ENCODE assay signal across 1 cellular context in the genomic region with DNA sequence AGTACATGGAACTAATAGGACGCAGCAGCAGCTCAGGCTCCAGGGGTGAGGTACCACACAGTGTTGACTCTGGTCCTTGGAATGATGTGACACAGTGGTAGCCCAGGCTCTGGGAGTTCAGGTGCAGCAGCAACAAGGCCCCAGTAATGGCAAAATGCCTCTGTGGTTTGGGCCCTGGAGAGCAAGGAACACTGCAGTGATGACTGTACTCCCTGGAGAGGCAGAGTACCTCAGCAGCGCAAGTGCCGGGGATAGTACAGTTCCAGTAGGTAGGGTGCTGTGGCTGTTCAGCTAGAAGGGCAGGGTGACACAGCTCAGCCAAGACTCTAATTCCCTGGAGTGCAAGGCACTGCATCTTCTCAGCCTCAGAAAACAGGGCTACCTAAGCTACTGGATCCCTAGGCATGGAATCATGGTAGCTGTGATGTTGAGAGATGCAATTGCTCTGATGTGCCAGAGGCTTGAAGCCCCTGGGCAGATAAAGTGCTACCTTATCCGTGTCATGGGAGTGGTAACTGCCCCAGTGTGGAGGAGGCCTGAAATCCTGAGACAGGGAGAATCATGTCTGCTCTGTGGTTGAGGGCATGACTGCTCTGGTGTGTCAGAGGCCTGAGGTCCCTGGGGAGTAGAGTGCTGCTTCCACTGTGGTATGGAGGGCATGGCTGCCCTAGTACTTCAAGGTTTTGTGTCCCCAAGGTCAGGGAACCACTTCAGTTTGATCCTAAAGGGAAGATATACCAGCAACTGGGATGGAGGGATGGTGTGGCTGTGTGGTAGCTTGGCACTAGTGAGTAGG.
TF ChIP-seq lines count a peak whose summit lies in the region.

No MANE protein-coding gene starts in this region.

TF ChIP-seq in WTC11, 78 proteins besides CTCF, POLR2A, EP300 and RAD21 (continued from another document):
- TF ChIP-seq, protein P1, sequence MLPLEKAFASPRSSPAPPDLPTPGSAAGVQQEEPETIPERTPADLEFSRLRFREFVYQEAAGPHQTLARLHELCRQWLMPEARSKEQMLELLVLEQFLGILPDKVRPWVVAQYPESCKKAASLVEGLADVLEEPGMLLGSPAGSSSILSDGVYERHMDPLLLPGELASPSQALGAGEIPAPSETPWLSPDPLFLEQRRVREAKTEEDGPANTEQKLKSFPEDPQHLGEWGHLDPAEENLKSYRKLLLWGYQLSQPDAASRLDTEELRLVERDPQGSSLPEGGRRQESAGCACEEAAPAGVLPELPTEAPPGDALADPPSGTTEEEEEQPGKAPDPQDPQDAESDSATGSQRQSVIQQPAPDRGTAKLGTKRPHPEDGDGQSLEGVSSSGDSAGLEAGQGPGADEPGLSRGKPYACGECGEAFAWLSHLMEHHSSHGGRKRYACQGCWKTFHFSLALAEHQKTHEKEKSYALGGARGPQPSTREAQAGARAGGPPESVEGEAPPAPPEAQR (CRISPR knock-in tag; IDR thresholded peaks at IDR 0.05) = no peak
- TF ChIP-seq GABPB1 (CRISPR knock-in tag; IDR thresholded peaks at IDR 0.05) (no peak), FOXK1 (CRISPR knock-in tag; IDR thresholded peaks at IDR 0.05) (no peak), TEAD1 (CRISPR knock-in tag; IDR thresholded peaks at IDR 0.05) (no peak), ESRRA (CRISPR knock-in tag; IDR thresholded peaks at IDR 0.05; ENCODE audit: borderline replicate concordance) (no peak)
- TF ChIP-seq, protein P2, sequence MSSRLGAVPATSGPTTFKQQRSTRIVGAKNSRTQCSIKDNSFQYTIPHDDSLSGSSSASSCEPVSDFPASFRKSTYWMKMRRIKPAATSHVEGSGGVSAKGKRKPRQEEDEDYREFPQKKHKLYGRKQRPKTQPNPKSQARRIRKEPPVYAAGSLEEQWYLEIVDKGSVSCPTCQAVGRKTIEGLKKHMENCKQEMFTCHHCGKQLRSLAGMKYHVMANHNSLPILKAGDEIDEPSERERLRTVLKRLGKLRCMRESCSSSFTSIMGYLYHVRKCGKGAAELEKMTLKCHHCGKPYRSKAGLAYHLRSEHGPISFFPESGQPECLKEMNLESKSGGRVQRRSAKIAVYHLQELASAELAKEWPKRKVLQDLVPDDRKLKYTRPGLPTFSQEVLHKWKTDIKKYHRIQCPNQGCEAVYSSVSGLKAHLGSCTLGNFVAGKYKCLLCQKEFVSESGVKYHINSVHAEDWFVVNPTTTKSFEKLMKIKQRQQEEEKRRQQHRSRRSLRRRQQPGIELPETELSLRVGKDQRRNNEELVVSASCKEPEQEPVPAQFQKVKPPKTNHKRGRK (CRISPR knock-in tag; IDR thresholded peaks at IDR 0.05; ENCODE audit: borderline replicate concordance) = no peak
- TF ChIP-seq, protein P3, sequence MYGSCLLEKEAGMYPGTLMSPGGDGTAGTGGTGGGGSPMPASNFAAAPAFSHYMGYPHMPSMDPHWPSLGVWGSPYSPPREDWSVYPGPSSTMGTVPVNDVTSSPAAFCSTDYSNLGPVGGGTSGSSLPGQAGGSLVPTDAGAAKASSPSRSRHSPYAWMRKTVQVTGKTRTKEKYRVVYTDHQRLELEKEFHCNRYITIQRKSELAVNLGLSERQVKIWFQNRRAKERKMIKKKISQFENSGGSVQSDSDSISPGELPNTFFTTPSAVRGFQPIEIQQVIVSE (CRISPR knock-in tag; IDR thresholded peaks at IDR 0.05; ENCODE audit: borderline replicate concordance) = no peak
